ENCODE assay signal across 13 cellular contexts in genomic region chr12:132015686-132016430, GRCh38.
"Had no signal": no experiment of that assay in that cellular context is flagged by ENCODE, and none has a peak within 500 bp of the region (broad histone marks: within the 10 kb centered on the region; RNA-seq: fewer than 3 reads in every experiment).

No MANE protein-coding gene starts in this region.

- H3K27me3 Mint-ChIP-seq: naive thymus-derived CD8-positive, alpha-beta T cell had no signal

- H3K9me3 Mint-ChIP-seq: naive thymus-derived CD8-positive, alpha-beta T cell had no signal

- DNase-seq: effector memory CD4-positive, alpha-beta T cell; gastrocnemius medialis; heart right ventricle; hypothalamus; mucosa of descending colon; posterior cingulate gyrus; small intestine; stimulated activated CD4-positive, alpha-beta T cell treated with anti-CD3 and anti-CD28 coated beads, Interleukin-12 subunit alpha, Interleukin-12 subunit beta, amount 100 ng/mL, for 4 hours; stimulated activated naive CD8-positive, alpha-beta T cell treated with anti-CD3 and anti-CD28 coated beads, Interleukin-15, Interleukin-2, amounts not matched to agents 100 U/mL and 50 U/mL, for 24 hours; testis; upper lobe of right lung had no signal

- ATAC-seq: gastrocnemius medialis; heart right ventricle; left lobe of liver; mucosa of descending colon; naive thymus-derived CD8-positive, alpha-beta T cell; stimulated activated naive CD8-positive, alpha-beta T cell treated with anti-CD3 and anti-CD28 coated beads, Interleukin-15, Interleukin-2, amounts not matched to agents 100 U/mL and 50 U/mL, for 24 hours; upper lobe of right lung had no signal

- H3K4me3 Mint-ChIP-seq: naive thymus-derived CD8-positive, alpha-beta T cell had no signal
